ENCODE assay signal across 19 cellular contexts in genomic region chr2:135144343-135144742, GRCh38.
DNase-seq lines count a peak whose midpoint lies in the region; TF ChIP-seq lines count a peak whose summit lies in the region.
"Had no signal": no experiment of that assay in that cellular context is flagged by ENCODE, and none has a peak within 500 bp of the region (broad histone marks: within the 10 kb centered on the region; RNA-seq: fewer than 3 reads in every experiment).

No MANE protein-coding gene starts in this region.

- TF ChIP-seq CTCF in AG10803 (conservative IDR thresholded peaks at IDR 0.05; ENCODE audit: low read length) (no peak), choroid plexus epithelial cell (conservative IDR thresholded peaks at IDR 0.05; ENCODE audit: low read depth, low read length) (no peak), glutamatergic neuron (IDR thresholded peaks at IDR 0.05; ENCODE audit: partially characterized antibody, unreplicated experiment) (no peak), GM20000 (IDR thresholded peaks at IDR 0.05; ENCODE audit: extremely low read depth, missing control alignments) (no peak), osteoblast (IDR thresholded peaks at IDR 0.05; ENCODE audit: extremely low read depth, low read depth, low read length) (no peak)

- H3K27me3 Mint-ChIP-seq in glutamatergic neuron (ENCODE audit: unreplicated experiment), result peaks cover 5% of the 10 kb centered on the region
- H3K27me3 Mint-ChIP-seq: B cell; CD4-positive, alpha-beta T cell had no signal

- H3K79me2 ChIP-seq in osteoblast (ENCODE audit: insufficient read depth, low read length), result peaks cover 53% of the 10 kb centered on the region

- peaks cover 6% of the 10 kb centered on the region for H3K4me1 ChIP-seq in osteoblast (ENCODE audit: insufficient read depth, low read length)

- H3K36me3 ChIP-seq in osteoblast (ENCODE audit: insufficient read depth, low read length), result no peaks in the 10 kb centered on the region

- H3K4me3 Mint-ChIP-seq in glutamatergic neuron (ENCODE audit: unreplicated experiment), result no peak overlapping the region
- H3K4me3 Mint-ChIP-seq: B cell; CD4-positive, alpha-beta T cell had no signal

- no peaks in the 10 kb centered on the region for H3K27me3 ChIP-seq in osteoblast (ENCODE audit: insufficient read depth, low read length)

- H2AFZ ChIP-seq in osteoblast (ENCODE audit: low read length), result no peak overlapping the region
- H2AFZ ChIP-seq: PC-9 had no signal

- DNase-seq in AG10803 (ENCODE audit: low read depth), result peak; percentile 3
- DNase-seq in M059J (ENCODE audit: low read depth), result peak; percentile 13
- peak; percentile 34 for DNase-seq in choroid plexus epithelial cell (ENCODE audit: low read depth)
- no peak for DNase-seq in glutamatergic neuron
- no peak for DNase-seq in DMS53 treated with DMSO at 0.1 percent for 48 hours (lab: John Stamatoyannopoulos, UW; ENCODE audit: unreplicated experiment)
- no peak for DNase-seq in GM20000 (ENCODE audit: low spot score)
- no peak for DNase-seq in osteoblast (ENCODE audit: insufficient read length, low spot score, missing footprints)
- DNase-seq in NCI-H510A (lab: John Stamatoyannopoulos, UW), result no peak
- DNase-seq: CD4-positive, alpha-beta T cell; DMS79; KBM-7; NCI-H1048; NCI-H1436 treated with DMSO at 0.1 percent for 48 hours; NCI-H2029 treated with DMSO at 0.1 percent for 48 hours; NCI-H2171 treated with DMSO at 0.1 percent for 48 hours; NCI-H446 treated with DMSO at 0.1 percent for 48 hours; NCI-H748 treated with DMSO at 0.1 percent for 48 hours; PC-9 had no signal

- peaks cover 28% of the 10 kb centered on the region for H3K36me3 Mint-ChIP-seq in glutamatergic neuron (ENCODE audit: unreplicated experiment)

- no peak overlapping the region for H3K4me2 ChIP-seq in osteoblast (ENCODE audit: insufficient read depth, low read length)
- H3K4me2 ChIP-seq: PC-9 had no signal

- H3K27ac ChIP-seq in osteoblast (ENCODE audit: low read depth, low read length), result no peak overlapping the region
- H3K27ac ChIP-seq: PC-9 had no signal

- H3K4me3 ChIP-seq in AG10803 (ENCODE audit: low read length) (no peak overlapping the region), choroid plexus epithelial cell (ENCODE audit: low read depth, low read length) (no peak overlapping the region), osteoblast (ENCODE audit: insufficient read depth, low read length) (no peak overlapping the region)
- H3K4me3 ChIP-seq: PC-9 had no signal

- H3K27ac Mint-ChIP-seq in glutamatergic neuron (ENCODE audit: unreplicated experiment), result peak overlapping the region; percentile 6
- H3K27ac Mint-ChIP-seq: B cell; CD4-positive, alpha-beta T cell had no signal

- H4K20me1 ChIP-seq in osteoblast (ENCODE audit: insufficient read depth, low read length), result peaks cover 7% of the 10 kb centered on the region

- no peaks in the 10 kb centered on the region for H3K9me3 Mint-ChIP-seq in glutamatergic neuron (ENCODE audit: unreplicated experiment)

- no peaks in the 10 kb centered on the region for H3K9me3 ChIP-seq in osteoblast (ENCODE audit: low read depth, low read length)

- no peaks in the 10 kb centered on the region for H3K4me1 Mint-ChIP-seq in glutamatergic neuron (ENCODE audit: low read depth, unreplicated experiment)
- H3K4me1 Mint-ChIP-seq: B cell had no signal

Comparison
In these comparisons a context has a peak if more than half of its experiments do, and no peak if none do; other contexts are left out.
1. DNase-seq: peak in AG10803 (single experiment), M059J (single experiment) and choroid plexus epithelial cell (single experiment); none in glutamatergic neuron (single experiment), DMS53 treated with DMSO at 0.1 percent for 48 hours (single experiment), GM20000 (single experiment), osteoblast (single experiment) and NCI-H510A (single experiment).